Comparison of ENCODE assay signal across 1 cellular context in genomic region chr2:207624170-207625013, GRCh38.
A peak's percentile ranks its signal among the peaks of the same experiment; 100 is the strongest.
TF ChIP-seq lines count a peak whose summit lies in the region.

No MANE protein-coding gene starts in this region.

TF ChIP-seq in HepG2, 621 proteins besides CTCF, POLR2A, EP300 and RAD21 (continued from another document and continues in another):
- TF ChIP-seq ZNF318 (CRISPR knock-in tag; IDR thresholded peaks at IDR 0.05) (no peak), ZNF180 (CRISPR knock-in tag; IDR thresholded peaks at IDR 0.05; ENCODE audit: borderline replicate concordance, low read depth) (no peak), ZNF33B (CRISPR knock-in tag; IDR thresholded peaks at IDR 0.05) (no peak), GTF3A (CRISPR knock-in tag; conservative IDR thresholded peaks at IDR 0.05) (no peak), ZBTB39 (CRISPR knock-in tag; IDR thresholded peaks at IDR 0.05) (0 out of 2 replicates have a peak, but pooled peaks have one; percentile 27), ZNF687 (CRISPR knock-in tag; IDR thresholded peaks at IDR 0.05) (no peak), SOX6 (IDR thresholded peaks at IDR 0.05) (no peak), SOX6 (CRISPR knock-in tag; IDR thresholded peaks at IDR 0.05) (no peak; the same call in 1 of the 2 replicates), ZNF367 (CRISPR knock-in tag; IDR thresholded peaks at IDR 0.05; ENCODE audit: borderline replicate concordance) (no peak), ZNF567 (CRISPR knock-in tag; IDR thresholded peaks at IDR 0.05; ENCODE audit: borderline replicate concordance) (no peak; the same call in 1 of the 2 replicates), ZNF232 (CRISPR knock-in tag; IDR thresholded peaks at IDR 0.05; ENCODE audit: borderline replicate concordance) (no peak), PRDM15 (CRISPR knock-in tag; IDR thresholded peaks at IDR 0.05) (no peak), ZKSCAN8 (CRISPR knock-in tag; IDR thresholded peaks at IDR 0.05; ENCODE audit: borderline replicate concordance) (no peak), SMC3 (IDR thresholded peaks at IDR 0.05; ENCODE audit: low read length) (no peak), REXO4 (CRISPR knock-in tag; IDR thresholded peaks at IDR 0.05; ENCODE audit: borderline replicate concordance) (no peak), SNAPC4 (CRISPR knock-in tag; IDR thresholded peaks at IDR 0.05) (no peak), PATZ1 (CRISPR knock-in tag; IDR thresholded peaks at IDR 0.05) (no peak), ZNF292 (CRISPR knock-in tag; IDR thresholded peaks at IDR 0.05; ENCODE audit: borderline replicate concordance, low read depth) (no peak), ZNF749 (CRISPR knock-in tag; IDR thresholded peaks at IDR 0.05; ENCODE audit: borderline replicate concordance) (no peak)
